6 cellular contexts compared by ENCODE assay signal in genomic region chr12:79646843-79647242, GRCh38. TPM values are rescaled to one million over a fixed set of nuclear protein-coding genes. Genes with fewer than 3 reads are reported as not detected.
DNase-seq lines count a peak whose midpoint lies in the region; ATAC-seq and TF ChIP-seq lines count a peak whose summit lies in the region.
"Not testable (repeated sequence)": the region's sequence is repeated elsewhere in the genome, so short reads cannot be mapped to it uniquely, and the experiment has no call there.

No MANE protein-coding gene starts in this region.

- H3K36me3 Mint-ChIP-seq in Calu3 (ENCODE audit: insufficient read depth, unreplicated experiment): peaks cover 18% of the 10 kb centered on the region
- not testable (repeated sequence) for H3K36me3 Mint-ChIP-seq in memory B cell

- H3K9me3 ChIP-seq in HEK293 (ENCODE audit: control insufficient read depth, insufficient read depth, low read depth, low read length): not testable (repeated sequence)

- POLR2A ChIA-PET in HEK293 (lab: Yijun Ruan, JAX): not testable (repeated sequence)

- H3K27ac ChIP-seq in HEK293 (ENCODE audit: extremely low read depth, low read depth, low read length): not testable (repeated sequence)

- intact Hi-C loops in Calu3 (cut with micrococcal nuclease; ENCODE audit: unreplicated experiment): loop anchor here (5.0 kb wide), 1 partner anchor 35 kb away; no protein-coding TSS in a partner anchor

- BruUV-seq in Calu3 (replicated peaks; lab: Mats Ljungman, UMichigan): not testable (repeated sequence)

- not testable (repeated sequence) for H3K9me3 Mint-ChIP-seq in Calu3 (ENCODE audit: low read depth, unreplicated experiment); memory B cell

- not testable (repeated sequence) for H3K4me3 ChIP-seq in HEK293 (ENCODE audit: low read depth, low read length); fibroblast of mammary gland (ENCODE audit: control insufficient read depth, low read depth, low read length)

- H3K4me3 Mint-ChIP-seq in Calu3 (ENCODE audit: low read depth, unreplicated experiment); memory B cell: not testable (repeated sequence)

- CTCF ChIA-PET in Calu3 (lab: Charles Lee); HEK293 (lab: Yijun Ruan, JAX): not testable (repeated sequence)

- H3K4me1 Mint-ChIP-seq in Calu3 (ENCODE audit: low read depth, unreplicated experiment) (peaks cover 46% of the 10 kb centered on the region), memory B cell (peaks cover 15% of the 10 kb centered on the region)

- peaks cover 14% of the 10 kb centered on the region for H3K4me1 ChIP-seq in HEK293 (ENCODE audit: control insufficient read depth, insufficient read depth, low read length)

- TF ChIP-seq CTCF in Calu3 (IDR thresholded peaks at IDR 0.05; ENCODE audit: unreplicated experiment); HEK293 (tag by site-specific recombination; IDR thresholded peaks at IDR 0.05); fibroblast of mammary gland (conservative IDR thresholded peaks at IDR 0.05; ENCODE audit: control insufficient read depth, insufficient read depth, low read depth, low read length): not testable (repeated sequence)

- H3K36me3 ChIP-seq in HEK293 (ENCODE audit: control insufficient read depth in 2 of 2, insufficient read depth in 1 of 2, low read length in 2 of 2): not testable (repeated sequence)

- ATAC-seq in memory B cell (ENCODE audit: low read depth): not testable (repeated sequence)

- H3K27me3 Mint-ChIP-seq in Calu3 (ENCODE audit: unreplicated experiment); memory B cell: not testable (repeated sequence)

- not testable (repeated sequence) for DNase-seq in Calu3; memory B cell (ENCODE audit: low spot score in 2 of 2)
- DNase-seq in EL: peak; percentile 18
- peak; percentile 39 for DNase-seq in M059J (ENCODE audit: low read depth)
- DNase-seq in fibroblast of mammary gland (ENCODE audit: low read depth): peak; percentile 12

- H3K27ac Mint-ChIP-seq in Calu3 (ENCODE audit: unreplicated experiment) (peak overlapping the region; percentile 51), memory B cell (peak overlapping the region; percentile 45)

TF ChIP-seq in HEK293, 187 proteins besides CTCF, POLR2A, EP300 and RAD21:
- TF ChIP-seq ZNF280D (tag by site-specific recombination; IDR thresholded peaks at IDR 0.05): peak; percentile 62; the same call in 1 of the 2 replicates

RNA-seq across cellular contexts. Expression of gene PAWR, which starts 43.9 kb away (rescaled TPM):
- total RNA-seq in Calu3 (2022): 172 and 204 TPM in 2 replicates
- total RNA-seq in M059J (2014; rRNA removed; shearing (Covaris generic)): 20.7 and 46.3 TPM in 2 replicates
